ENCODE assay signal across 1 cellular context in genomic region chr17:6138761-6139446, GRCh38.
TF ChIP-seq lines count a peak whose summit lies in the region.

No MANE protein-coding gene starts in this region.

TF ChIP-seq in H1, 55 proteins besides CTCF, POLR2A, EP300 and RAD21 (continued from another document):
- peak in 1 of 2 experiments; percentile 54 for TF ChIP-seq BCL11A (IDR thresholded peaks at IDR 0.05; ENCODE audit: low read depth in 2 of 2, low read length in 2 of 2)
- no peak for TF ChIP-seq ZNF274 (IDR thresholded peaks at IDR 0.05; ENCODE audit: borderline replicate concordance, extremely low read depth, low read length)
- TF ChIP-seq EZH2 (IDR thresholded peaks at IDR 0.05; ENCODE audit: low read depth, low read length, severe bottlenecking): no peak
- TF ChIP-seq KDM5A (IDR thresholded peaks at IDR 0.05; ENCODE audit: low read length): no peak
- TF ChIP-seq POU5F1 (IDR thresholded peaks at IDR 0.05; ENCODE audit: low read depth, low read length): 0 out of 2 replicates have a peak, but pooled peaks have one; percentile 44
- TF ChIP-seq HDAC2 (IDR thresholded peaks at IDR 0.05; ENCODE audit: borderline replicate concordance in 1 of 2, low read depth in 2 of 2, low read length in 2 of 2): peak; percentile 46 to 82; a peak in 1 of 4 replicates
- TF ChIP-seq JUND (IDR thresholded peaks at IDR 0.05; ENCODE audit: low read length): no peak
- peak; percentile 98 for TF ChIP-seq TCF12 (IDR thresholded peaks at IDR 0.05; ENCODE audit: low read depth, low read length)
- peak; percentile 44; the same call in 1 of the 2 replicates for TF ChIP-seq MAFK (IDR thresholded peaks at IDR 0.05; ENCODE audit: low read depth, low read length)
- no peak for TF ChIP-seq HDAC6 (IDR thresholded peaks at IDR 0.05; ENCODE audit: low read depth, low read length)
- peak; percentile 89 for TF ChIP-seq NANOG (IDR thresholded peaks at IDR 0.05; ENCODE audit: insufficient read depth, low read depth, low read length, poor library complexity, severe bottlenecking)
- TF ChIP-seq NRF1 (IDR thresholded peaks at IDR 0.05; ENCODE audit: low read depth, low read length): no peak
- TF ChIP-seq ATF2 (IDR thresholded peaks at IDR 0.05; ENCODE audit: low read length): 0 out of 2 replicates have a peak, but pooled peaks have one; percentile 58
- TF ChIP-seq YY1 (IDR thresholded peaks at IDR 0.05; ENCODE audit: low read depth, low read length): 0 out of 2 replicates have a peak, but pooled peaks have one; percentile 35
